10 cellular contexts compared by ENCODE assay signal in genomic region chr12:107441906-107442305, GRCh38.
DNase-seq lines count a peak whose midpoint lies in the region; ATAC-seq and TF ChIP-seq lines count a peak whose summit lies in the region.
"Had no signal": no experiment of that assay in that cellular context is flagged by ENCODE, and none has a peak within 500 bp of the region (broad histone marks: within the 10 kb centered on the region; RNA-seq: fewer than 3 reads in every experiment).

No MANE protein-coding gene starts in this region.

- no peaks in the 10 kb centered on the region for H3K79me1 ChIP-seq in neuronal stem cell (ENCODE audit: low read depth, low read length)

- H3K9me3 ChIP-seq in DND-41 (ENCODE audit: insufficient read depth, low read length, severe bottlenecking) (no peaks in the 10 kb centered on the region), psoas muscle (no peaks in the 10 kb centered on the region), neuronal stem cell (replicated peaks in 1 of 2; ENCODE audit: control insufficient read depth in 2 of 2, insufficient read depth in 1 of 2, low read depth in 1 of 2, low read length in 2 of 2) (no peaks in the 10 kb centered on the region)

- H2BK15ac ChIP-seq in neuronal stem cell (ENCODE audit: low read length): no peak overlapping the region

- H4K91ac ChIP-seq in neuronal stem cell (ENCODE audit: low read depth, low read length, poor library complexity): no peak overlapping the region

- no peak overlapping the region for H2AK5ac ChIP-seq in neuronal stem cell (ENCODE audit: low read depth, low read length)

- intact Hi-C loops in psoas muscle (cut with DNase I): no loop called here

- H3K36me3 ChIP-seq in DND-41 (ENCODE audit: insufficient read depth, low read length) (no peaks in the 10 kb centered on the region), psoas muscle (ENCODE audit: insufficient read depth in 1 of 2, low read depth in 1 of 2) (no peaks in the 10 kb centered on the region), neuronal stem cell (replicated peaks in 1 of 2; ENCODE audit: control insufficient read depth in 2 of 2, insufficient read depth in 2 of 2, low read length in 2 of 2) (no peaks in the 10 kb centered on the region)

- no peak overlapping the region for H3K4ac ChIP-seq in neuronal stem cell (ENCODE audit: low read length)

- DNase-seq in DND-41 (no peak), RPMI8226 (peak; percentile 62), psoas muscle (no peak), neuronal stem cell (ENCODE audit: low spot score) (no peak), NCI-H510A treated with DMSO at 0.1 percent for 48 hours (lab: John Stamatoyannopoulos, UW) (no peak), NCI-H2029 (lab: John Stamatoyannopoulos, UW) (no peak), cerebellar cortex (ENCODE audit: low spot score) (no peak)
- DNase-seq: activated CD4-positive, alpha-beta T cell treated with anti-CD3 and anti-CD28 coated beads for 1 hour; caudate nucleus had no signal

- H3K9ac ChIP-seq in DND-41 (ENCODE audit: low read depth, low read length) (no peak overlapping the region), neuronal stem cell (ENCODE audit: low read depth, low read length, poor library complexity) (no peak overlapping the region)

- H3K27ac ChIP-seq in DND-41 (ENCODE audit: low read length) (no peak overlapping the region), psoas muscle (peak overlapping the region; percentile 8), neuronal stem cell (replicated peaks; ENCODE audit: low read length) (no peak overlapping the region)

- no peaks in the 10 kb centered on the region for H3K79me2 ChIP-seq in DND-41 (ENCODE audit: insufficient read depth, low read length)

- no peak overlapping the region for H2BK5ac ChIP-seq in neuronal stem cell (ENCODE audit: low read length)

- no peak overlapping the region for H2BK120ac ChIP-seq in neuronal stem cell (ENCODE audit: low read depth, low read length)

- no peak overlapping the region for H3K18ac ChIP-seq in neuronal stem cell (ENCODE audit: low read length)

- H2AFZ ChIP-seq in DND-41 (ENCODE audit: low read depth, low read length): no peak overlapping the region
- no peak overlapping the region for H2AFZ ChIP-seq in neuronal stem cell (ENCODE audit: low read length)

- 0 out of 3 replicates have a peak, but pooled peaks have one; percentile 57 for ATAC-seq in DND-41 (ENCODE audit: insufficient read depth, low read depth)
- ATAC-seq in esophagus mucosa: peak; percentile 49
- no peak for ATAC-seq in psoas muscle

- H3K14ac ChIP-seq in neuronal stem cell (ENCODE audit: low read length): no peak overlapping the region

- H2BK12ac ChIP-seq in neuronal stem cell (ENCODE audit: low read length): no peak overlapping the region

- TF ChIP-seq CTCF in DND-41 (IDR thresholded peaks at IDR 0.05; ENCODE audit: borderline replicate concordance, extremely low read depth, low read length, poor library complexity, severe bottlenecking) (no peak), psoas muscle (IDR thresholded peaks at IDR 0.05) (no peak)

- H3K27me3 ChIP-seq in DND-41 (ENCODE audit: insufficient read depth, low read length, poor library complexity): peaks cover 3% of the 10 kb centered on the region
- no peaks in the 10 kb centered on the region for H3K27me3 ChIP-seq in psoas muscle (ENCODE audit: insufficient read depth in 3 of 3, low read length in 2 of 3)
- no peaks in the 10 kb centered on the region for H3K27me3 ChIP-seq in neuronal stem cell (ENCODE audit: control insufficient read depth in 3 of 3, insufficient read depth in 3 of 3, low read depth in 1 of 3, low read length in 3 of 3)

- no peak overlapping the region for H3K23ac ChIP-seq in neuronal stem cell (ENCODE audit: low read depth, low read length, poor library complexity)

- no peaks in the 10 kb centered on the region; the same call in 1 of the 2 replicates for H4K20me1 ChIP-seq in DND-41 (ENCODE audit: insufficient read depth, low read length)

- H3K4me3 ChIP-seq in DND-41 (ENCODE audit: low read depth in 1 of 2, low read length in 2 of 2): no peak overlapping the region
- H3K4me3 ChIP-seq in psoas muscle: no peak overlapping the region
- H3K4me3 ChIP-seq in neuronal stem cell (ENCODE audit: low read length in 2 of 2): no peak overlapping the region

- H3K4me2 ChIP-seq in DND-41 (ENCODE audit: insufficient read depth, low read length): no peak overlapping the region
- no peak overlapping the region for H3K4me2 ChIP-seq in neuronal stem cell (ENCODE audit: insufficient read depth, low read length, poor library complexity, severe bottlenecking)

- no peaks in the 10 kb centered on the region for H3K4me1 ChIP-seq in DND-41 (ENCODE audit: insufficient read depth, low read length)
- no peaks in the 10 kb centered on the region for H3K4me1 ChIP-seq in psoas muscle
- H3K4me1 ChIP-seq in neuronal stem cell (ENCODE audit: control insufficient read depth in 2 of 2, insufficient read depth in 1 of 2, low read depth in 1 of 2, low read length in 2 of 2): no peaks in the 10 kb centered on the region

- 38 to 45% (median 41%) methylated on average over 8 of the region's 8 CpGs for WGBS in psoas muscle, 3 donors
- no CpG with 5 or more reads among the region's 8 CpGs for WGBS in neuronal stem cell (ENCODE audit: extremely low coverage in 2 of 2, insufficient read length in 2 of 2, insufficient replicate concordance in 1 of 2), 2 donors

- no peak overlapping the region for H4K8ac ChIP-seq in neuronal stem cell (ENCODE audit: low read depth, low read length)

Comparison
In these comparisons a context has a peak if more than half of its experiments do, and no peak if none do; other contexts are left out.
1. ATAC-seq: peak in DND-41 (single experiment) and esophagus mucosa (single experiment); none in psoas muscle (0 of 4).